9 cellular contexts compared by ENCODE assay signal in genomic region chr6:136551103-136551502, GRCh38. TPM values are rescaled to one million over a fixed set of nuclear protein-coding genes. Genes with fewer than 3 reads are reported as not detected.
DNase-seq lines count a peak whose midpoint lies in the region; ATAC-seq and TF ChIP-seq lines count a peak whose summit lies in the region.
"Had no signal": no experiment of that assay in that cellular context is flagged by ENCODE, and none has a peak within 500 bp of the region (broad histone marks: within the 10 kb centered on the region; RNA-seq: fewer than 3 reads in every experiment).

No MANE protein-coding gene starts in this region.

- peaks cover 16 to 21% of the 10 kb centered on the region in 2 donors for H3K27me3 Mint-ChIP-seq in CD4-positive, alpha-beta memory T cell
- peaks cover 81% of the 10 kb centered on the region for H3K27me3 Mint-ChIP-seq in nephron progenitor cell (ENCODE audit: low read depth, poor library complexity)

- TF ChIP-seq CTCF in LNCaP clone FGC (IDR thresholded peaks at IDR 0.05; ENCODE audit: control insufficient read depth, extremely low read depth, insufficient read depth): no peak
- no peak for TF ChIP-seq CTCF in nephron progenitor cell (IDR thresholded peaks at IDR 0.05)

- intact Hi-C loops in CD4-positive, alpha-beta memory T cell (cut with micrococcal nuclease): loop anchor here (2.0 to 10.0 kb wide), 2 partner anchors 1056 to 1100 kb away; partner anchors contain the start of gene AHI1

- H3K27ac ChIP-seq in CD4-positive, alpha-beta memory T cell (ENCODE audit: low read depth, low read length): no peak overlapping the region
- no peak overlapping the region for H3K27ac ChIP-seq in effector memory CD4-positive, alpha-beta T cell (ENCODE audit: insufficient read depth, low read length, poor library complexity, severe bottlenecking)
- H3K27ac ChIP-seq: SJSA1 had no signal

- POLR2A ChIA-PET in CD4-positive, alpha-beta memory T cell (lab: Charles Lee; ENCODE audit: partially characterized antibody): interaction anchor here (1.3 to 2.5 kb wide), 2 partner anchors 241 to 261 kb away, joined by 3 to 10 read pairs; partner anchors contain the start of genes BCLAF1 and MAP3K5

- peak overlapping the region; percentile 62 to 77 (median 70) for H3K4me3 Mint-ChIP-seq in CD4-positive, alpha-beta memory T cell
- peak overlapping the region; percentile 72 for H3K4me3 Mint-ChIP-seq in nephron progenitor cell

- H3K9me3 Mint-ChIP-seq in CD4-positive, alpha-beta memory T cell: no peaks in the 10 kb centered on the region
- no peaks in the 10 kb centered on the region for H3K9me3 Mint-ChIP-seq in nephron progenitor cell

- peak overlapping the region in 5 of 7 donors; percentile 36 to 73 (median 62) for H3K27ac Mint-ChIP-seq in CD4-positive, alpha-beta memory T cell
- no peak overlapping the region for H3K27ac Mint-ChIP-seq in nephron progenitor cell

- no peaks in the 10 kb centered on the region for H3K36me3 ChIP-seq in CD4-positive, alpha-beta memory T cell (ENCODE audit: insufficient read depth, low read length)
- no peaks in the 10 kb centered on the region for H3K36me3 ChIP-seq in effector memory CD4-positive, alpha-beta T cell (ENCODE audit: control insufficient read depth, insufficient read depth, low read length)
- H3K36me3 ChIP-seq: SJSA1 had no signal

- peaks cover 13% of the 10 kb centered on the region for H3K4me1 ChIP-seq in CD4-positive, alpha-beta memory T cell (ENCODE audit: insufficient read depth, low read length)
- peaks cover 12% of the 10 kb centered on the region for H3K4me1 ChIP-seq in effector memory CD4-positive, alpha-beta T cell (ENCODE audit: control insufficient read depth, insufficient read depth, low read length, poor library complexity, severe bottlenecking)

- no peaks in the 10 kb centered on the region for H3K9me3 ChIP-seq in CD4-positive, alpha-beta memory T cell (ENCODE audit: control insufficient read depth in 1 of 2, low read length in 2 of 2)
- no peaks in the 10 kb centered on the region for H3K9me3 ChIP-seq in effector memory CD4-positive, alpha-beta T cell (ENCODE audit: control insufficient read depth, low read length)

- no peak overlapping the region for H3K4me3 ChIP-seq in CD4-positive, alpha-beta memory T cell (ENCODE audit: low read length in 2 of 2)
- peak overlapping the region; percentile 55 for H3K4me3 ChIP-seq in LNCaP clone FGC (ENCODE audit: low read depth, low read length)
- peak overlapping the region; percentile 64 for H3K4me3 ChIP-seq in effector memory CD4-positive, alpha-beta T cell (ENCODE audit: insufficient read depth, low read depth, low read length, poor library complexity, severe bottlenecking)

- H3K4me1 Mint-ChIP-seq in CD4-positive, alpha-beta memory T cell: peaks cover 1 to 14% (median 9%) of the 10 kb centered on the region in 4 donors
- peaks cover 21% of the 10 kb centered on the region for H3K4me1 Mint-ChIP-seq in nephron progenitor cell

- CTCF ChIA-PET in CD4-positive, alpha-beta memory T cell (lab: Charles Lee; ENCODE audit: partially characterized antibody): interaction anchor here (1.0 to 5.6 kb wide), 4 partner anchors 10 to 292 kb away, joined by 3 to 56 read pairs (median 4); no protein-coding TSS in a partner anchor

- H3K36me3 Mint-ChIP-seq in CD4-positive, alpha-beta memory T cell: peaks cover 6 to 7% of the 10 kb centered on the region in 2 donors
- H3K36me3 Mint-ChIP-seq in nephron progenitor cell (ENCODE audit: low read depth): no peaks in the 10 kb centered on the region

- H3K27me3 ChIP-seq in CD4-positive, alpha-beta memory T cell (ENCODE audit: insufficient read depth, low read length): peaks cover 14% of the 10 kb centered on the region
- peaks cover 20% of the 10 kb centered on the region for H3K27me3 ChIP-seq in effector memory CD4-positive, alpha-beta T cell (replicated peaks; ENCODE audit: control insufficient read depth, insufficient read depth, low read length, poor library complexity, severe bottlenecking)

- DNase-seq in CD4-positive, alpha-beta memory T cell: no peak
- DNase-seq in LNCaP clone FGC (ENCODE audit: low read depth) (no peak), nephron progenitor cell (no peak), amygdala (lab: John Stamatoyannopoulos, UW) (no peak), hepatic stellate cell (ENCODE audit: low spot score) (no peak), mucosa of gallbladder (ENCODE audit: low spot score) (no peak)
- DNase-seq in effector memory CD4-positive, alpha-beta T cell: no peak

- no peak for ATAC-seq in GM18519 (IDR thresholded peaks at IDR 0.05; ENCODE audit: low FRiP score, unreplicated experiment)

RNA-seq across cellular contexts. Expression of gene MAP7, which starts 0.9 kb away (rescaled TPM):
- under 1 TPM; 0.55 to 0.69 TPM for total RNA-seq in CD4-positive, alpha-beta memory T cell
- 1 to 10 TPM in 1 of 2 donors, under 1 TPM in 1; 0.60 to 1.5 TPM for polyA plus RNA-seq in CD4-positive, alpha-beta memory T cell
- 56.8 TPM for total RNA-seq in mucosa of gallbladder

Comparison
In these comparisons a context has a peak if more than half of its experiments do, and no peak if none do; other contexts are left out.
1. H3K4me3 ChIP-seq: peak in LNCaP clone FGC (single experiment) and effector memory CD4-positive, alpha-beta T cell (single experiment); none in CD4-positive, alpha-beta memory T cell (0 of 2).
2. RNA of gene MAP7, which starts 0.9 kb away (total RNA-seq): 56.8 TPM in mucosa of gallbladder (single experiment); 0.55 to 0.69 TPM in CD4-positive, alpha-beta memory T cell; every median in the first group is over 10 times any median in the second.